ENCODE assay signal across 16 cellular contexts in the genomic region with DNA sequence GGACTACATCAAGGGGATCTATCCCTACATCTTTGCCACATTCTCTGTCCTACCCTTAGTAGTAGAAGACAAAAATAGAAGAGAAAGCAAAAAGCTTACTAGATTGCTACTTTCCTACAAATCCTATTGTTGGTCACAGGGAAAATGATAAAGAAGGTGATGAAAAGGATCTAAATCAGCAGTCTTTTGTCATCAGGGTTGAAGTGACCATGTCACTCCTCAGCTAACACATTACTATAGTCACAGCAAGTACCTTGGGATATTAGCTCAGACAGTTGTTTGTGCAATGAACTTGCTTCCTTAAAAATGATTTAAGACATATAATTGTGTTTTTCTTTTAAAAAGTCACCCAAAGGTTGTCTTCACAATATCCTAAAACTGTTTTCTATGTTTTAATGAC. TPM values are rescaled to one million over a fixed set of nuclear protein-coding genes. Genes with fewer than 3 reads are reported as not detected.
"Had no signal": no experiment of that assay in that cellular context is flagged by ENCODE, and none has a peak within 500 bp of the region (broad histone marks: within the 10 kb centered on the region; RNA-seq: fewer than 3 reads in every experiment).

No MANE protein-coding gene starts in this region.

- H3K4me3 ChIP-seq: gastrocnemius medialis, hepatocyte, transverse colon had no signal

- FAIRE-seq: colon had no signal

- H3K36me3 ChIP-seq: gastrocnemius medialis, transverse colon had no signal

- H3K9me3 Mint-ChIP-seq: activated CD4-positive, alpha-beta memory T cell treated with anti-CD3 and anti-CD28 coated beads, Interleukin-2, amount 10 ng/mL, durations not matched to agents 7 days and 5 days; activated naive CD8-positive, alpha-beta T cell treated with anti-CD3 and anti-CD28 coated beads for 36 hours; activated T-cell treated with anti-CD3 and anti-CD28 coated beads, Interleukin-2, amount 50 U/mL, for 72 hours; naive thymus-derived CD8-positive, alpha-beta T cell; stimulated activated naive CD8-positive, alpha-beta T cell treated with anti-CD3 and anti-CD28 coated beads, Interleukin-15, amount 100 ng/mL, for 72 hours; T-cell had no signal

- H3K4me2 ChIP-seq: hepatocyte had no signal

- H3K4me1 ChIP-seq: transverse colon had no signal

- H3K9me3 ChIP-seq: gastrocnemius medialis, transverse colon had no signal

- H2AFZ ChIP-seq: hepatocyte had no signal

- H3K27ac Mint-ChIP-seq: activated CD4-positive, alpha-beta memory T cell treated with anti-CD3 and anti-CD28 coated beads, Interleukin-2, amount 10 ng/mL, durations not matched to agents 7 days and 5 days; activated CD4-positive, alpha-beta T cell treated with anti-CD3 and anti-CD28 coated beads for 36 hours; activated T-cell treated with anti-CD3 and anti-CD28 coated beads, Interleukin-2, amount 50 U/mL, for 72 hours; naive thymus-derived CD8-positive, alpha-beta T cell; stimulated activated naive CD8-positive, alpha-beta T cell treated with anti-CD3 and anti-CD28 coated beads, Interleukin-15, amount 100 ng/mL, for 72 hours; T-cell had no signal

- H3K27me3 ChIP-seq: gastrocnemius medialis, hepatocyte, transverse colon had no signal

- DNase-seq: activated CD4-positive, alpha-beta memory T cell treated with anti-CD3 and anti-CD28 coated beads, Interleukin-2, amount 10 ng/mL, durations not matched to agents 7 days and 5 days; activated CD4-positive, alpha-beta T cell treated with anti-CD3 and anti-CD28 coated beads for 36 hours; activated gamma-delta T cell treated with Interleukin-2 at 50 U/mL for 16 hours; activated naive CD8-positive, alpha-beta T cell treated with anti-CD3 and anti-CD28 coated beads for 36 hours; activated T-cell treated with anti-CD3 and anti-CD28 coated beads, Interleukin-2, amount 50 U/mL, for 72 hours; aorta; gastrocnemius medialis; kidney glomerular epithelial cell; naive thymus-derived CD8-positive, alpha-beta T cell; stimulated activated CD4-positive, alpha-beta T cell treated with anti-CD3 and anti-CD28 coated beads, Interleukin-4, amount 100 ng/mL, for 1 hour; stimulated activated naive CD8-positive, alpha-beta T cell treated with anti-CD3 and anti-CD28 coated beads, Interleukin-15, amount 100 ng/mL, for 72 hours; T-cell; transverse colon had no signal

- H3K4me3 Mint-ChIP-seq: activated CD4-positive, alpha-beta memory T cell treated with anti-CD3 and anti-CD28 coated beads, Interleukin-2, amount 10 ng/mL, durations not matched to agents 7 days and 5 days; activated CD4-positive, alpha-beta T cell treated with anti-CD3 and anti-CD28 coated beads for 36 hours; activated naive CD8-positive, alpha-beta T cell treated with anti-CD3 and anti-CD28 coated beads for 36 hours; activated T-cell treated with anti-CD3 and anti-CD28 coated beads, Interleukin-2, amount 50 U/mL, for 72 hours had no signal

- ATAC-seq: activated CD4-positive, alpha-beta T cell treated with anti-CD3 and anti-CD28 coated beads for 36 hours; gastrocnemius medialis had no signal

- H3K27ac ChIP-seq: hepatocyte, VCaP had no signal

- H3K79me2 ChIP-seq: hepatocyte had no signal

- H3K36me3 Mint-ChIP-seq: activated naive CD8-positive, alpha-beta T cell treated with anti-CD3 and anti-CD28 coated beads for 36 hours; naive thymus-derived CD8-positive, alpha-beta T cell; T-cell had no signal

RNA-seq across cellular contexts. Expression of a gene that starts 6.3 kb away (rescaled TPM):
- total RNA-seq: activated CD4-positive, alpha-beta memory T cell treated with anti-CD3 and anti-CD28 coated beads, Interleukin-2, amount 10 ng/mL, durations not matched to agents 7 days and 5 days; activated CD4-positive, alpha-beta T cell treated with anti-CD3 and anti-CD28 coated beads for 36 hours; naive thymus-derived CD8-positive, alpha-beta T cell had no signal
- polyA plus RNA-seq: naive thymus-derived CD8-positive, alpha-beta T cell had no signal
